In genomic region chr22:24938741-24939341, GRCh38 we compare ENCODE assay signal across 8 cellular contexts. TPM values are rescaled to one million over a fixed set of nuclear protein-coding genes. Genes with fewer than 3 reads are reported as not detected.
DNase-seq lines count a peak whose midpoint lies in the region; ATAC-seq and TF ChIP-seq lines count a peak whose summit lies in the region.

No MANE protein-coding gene starts in this region.

- no peak overlapping the region for H3K27ac Mint-ChIP-seq in T-helper 2 cell treated with Interferon-gamma antibody and Interleukin-4, amounts not matched to agents 5 μg/mL and 100 μg/mL, for 36 hours
- H3K27ac Mint-ChIP-seq in neural progenitor cell, result no peak overlapping the region

- no peak for ATAC-seq in GM18517 (IDR thresholded peaks at IDR 0.05; ENCODE audit: unreplicated experiment)
- ATAC-seq in HG03442 (IDR thresholded peaks at IDR 0.05; ENCODE audit: unreplicated experiment), result no peak

- peak; percentile 9 for DNase-seq in stimulated activated CD4-positive, alpha-beta T cell treated with anti-CD3 and anti-CD28 coated beads, Interleukin-2, amount 100 ng/mL, for 4 hours (ENCODE audit: low read depth)
- no peak for DNase-seq in stimulated activated CD4-positive, alpha-beta T cell treated with anti-CD3 and anti-CD28 coated beads, Interleukin-4, amount 100 ng/mL, for 1 hour
- peak; percentile 52 for DNase-seq in NCI-H1092 (lab: John Stamatoyannopoulos, UW)
- DNase-seq in T-helper 2 cell treated with Interferon-gamma antibody and Interleukin-4, amounts not matched to agents 5 μg/mL and 100 μg/mL, for 36 hours (ENCODE audit: low spot score), result peak; percentile 17
- DNase-seq in epithelial cell of esophagus (ENCODE audit: low read depth), result peak; percentile 69
- DNase-seq in neural progenitor cell (ENCODE audit: low spot score), result peak; percentile 82

- H3K27me3 Mint-ChIP-seq in T-helper 2 cell treated with Interferon-gamma antibody and Interleukin-4, amounts not matched to agents 5 μg/mL and 100 μg/mL, for 36 hours (ENCODE audit: low read depth), result peaks cover 2% of the 10 kb centered on the region
- H3K27me3 Mint-ChIP-seq in neural progenitor cell (ENCODE audit: insufficient read depth, low read depth), result peaks cover 1% of the 10 kb centered on the region

- H4K20me1 ChIP-seq in neural progenitor cell (ENCODE audit: low read depth), result no peaks in the 10 kb centered on the region

- H3K9me3 ChIP-seq in neural progenitor cell (ENCODE audit: low read depth), result no peaks in the 10 kb centered on the region

- peaks cover 5% of the 10 kb centered on the region for H3K4me1 ChIP-seq in neural progenitor cell

- H3K4me3 ChIP-seq in epithelial cell of esophagus (ENCODE audit: low read length), result no peak overlapping the region
- no peak overlapping the region for H3K4me3 ChIP-seq in neural progenitor cell

- H3F3A ChIP-seq in neural progenitor cell (ENCODE audit: low read depth), result peaks cover 10% of the 10 kb centered on the region

- no peaks in the 10 kb centered on the region for H3K36me3 Mint-ChIP-seq in T-helper 2 cell treated with Interferon-gamma antibody and Interleukin-4, amounts not matched to agents 5 μg/mL and 100 μg/mL, for 36 hours (ENCODE audit: low read depth)
- no peaks in the 10 kb centered on the region for H3K36me3 Mint-ChIP-seq in neural progenitor cell

- H3K36me3 ChIP-seq in neural progenitor cell, result no peaks in the 10 kb centered on the region

- no peak overlapping the region for H3K4me2 ChIP-seq in neural progenitor cell

- H3K9me3 Mint-ChIP-seq in T-helper 2 cell treated with Interferon-gamma antibody and Interleukin-4, amounts not matched to agents 5 μg/mL and 100 μg/mL, for 36 hours, result no peaks in the 10 kb centered on the region
- H3K9me3 Mint-ChIP-seq in neural progenitor cell, result no peaks in the 10 kb centered on the region

- TF ChIP-seq CTCF in epithelial cell of esophagus (IDR thresholded peaks at IDR 0.05; ENCODE audit: insufficient read depth, low read depth, low read length, missing control alignments) (peak; percentile 81), neural progenitor cell (IDR thresholded peaks at IDR 0.05) (peak; percentile 84)

- no peaks in the 10 kb centered on the region for H3K4me1 Mint-ChIP-seq in T-helper 2 cell treated with Interferon-gamma antibody and Interleukin-4, amounts not matched to agents 5 μg/mL and 100 μg/mL, for 36 hours (ENCODE audit: low read depth)
- peaks cover 10% of the 10 kb centered on the region for H3K4me1 Mint-ChIP-seq in neural progenitor cell

- H3K27ac ChIP-seq in neural progenitor cell, result no peak overlapping the region

- H3K79me2 ChIP-seq in neural progenitor cell (ENCODE audit: low read depth), result no peaks in the 10 kb centered on the region

- no peaks in the 10 kb centered on the region for H3K27me3 ChIP-seq in neural progenitor cell

- no peak overlapping the region for H3K9ac ChIP-seq in neural progenitor cell

- no peak overlapping the region for H3K4me3 Mint-ChIP-seq in T-helper 2 cell treated with Interferon-gamma antibody and Interleukin-4, amounts not matched to agents 5 μg/mL and 100 μg/mL, for 36 hours
- H3K4me3 Mint-ChIP-seq in neural progenitor cell, result no peak overlapping the region

- peak overlapping the region; percentile 30 for H2AFZ ChIP-seq in neural progenitor cell (replicated peaks)

RNA-seq across cellular contexts. Expression of gene LHFPL7, which starts 7.7 kb away (rescaled TPM):
- total RNA-seq in neural progenitor cell (ENCODE audit: low replicate concordance), result not detected in 2 replicates

RNA-seq across cellular contexts. Expression of gene KIAA1671, which starts 13.7 kb away (rescaled TPM):
- total RNA-seq in neural progenitor cell (ENCODE audit: low replicate concordance), result 17.3 and 24.2 TPM in 2 replicates
